ENCODE assay signal across 19 cellular contexts in the genomic region with DNA sequence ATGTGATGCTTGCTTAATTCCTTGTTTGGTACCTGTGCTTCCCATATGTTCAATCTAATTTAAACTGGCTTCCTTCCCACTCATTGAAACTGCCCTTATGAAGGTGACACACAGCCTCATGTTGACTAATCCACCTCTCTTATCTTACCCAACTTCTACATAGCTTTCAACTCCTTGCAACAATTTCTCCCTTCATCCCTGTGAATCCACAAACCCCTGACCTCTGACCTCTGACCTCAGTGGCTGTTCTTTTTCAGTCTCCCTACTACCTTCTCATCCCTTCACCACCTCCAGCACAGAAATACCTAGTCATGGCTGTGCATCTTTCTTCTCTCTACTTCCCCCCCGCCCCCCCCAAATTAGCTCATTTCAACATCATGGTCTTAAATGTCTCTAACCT.
DNase-seq lines count a peak whose midpoint lies in the region; ATAC-seq, FAIRE-seq and TF ChIP-seq lines count a peak whose summit lies in the region.
"Had no signal": no experiment of that assay in that cellular context is flagged by ENCODE, and none has a peak within 500 bp of the region (broad histone marks: within the 10 kb centered on the region; RNA-seq: fewer than 3 reads in every experiment).

No MANE protein-coding gene starts in this region.

- TF ChIP-seq RAD21 in K562 (CRISPR knock-in tag; conservative IDR thresholded peaks at IDR 0.05 in 1 of 2, IDR thresholded peaks at IDR 0.05 in 1 of 2) = no peak

- no peak for FAIRE-seq in K562 (lab: Jason Lieb, UNC)
- FAIRE-seq: D721Med, H54 had no signal

- no peak overlapping the region for H2BK15ac ChIP-seq in mesendoderm (replicated peaks; ENCODE audit: low read depth)

- H3K56ac ChIP-seq in mesendoderm (ENCODE audit: low read length) = no peak overlapping the region

- no peaks in the 10 kb centered on the region for H3K9me3 ChIP-seq in HEK293 (ENCODE audit: control insufficient read depth, insufficient read depth, low read depth, low read length)
- no peaks in the 10 kb centered on the region for H3K9me3 ChIP-seq in K562 (replicated peaks; ENCODE audit: control insufficient read depth, insufficient read depth, low read depth, low read length)
- no peaks in the 10 kb centered on the region for H3K9me3 ChIP-seq in suprapubic skin

- H3K36me3 ChIP-seq in HEK293 (ENCODE audit: control insufficient read depth in 2 of 2, insufficient read depth in 1 of 2, low read length in 2 of 2) (no peaks in the 10 kb centered on the region), K562 (ENCODE audit: control insufficient read depth, insufficient read depth, low read length) (no peaks in the 10 kb centered on the region), mesendoderm (ENCODE audit: control insufficient read depth, insufficient read depth, low read length) (no peaks in the 10 kb centered on the region), suprapubic skin (no peaks in the 10 kb centered on the region)

- no peaks in the 10 kb centered on the region for H3K79me1 ChIP-seq in mesendoderm (ENCODE audit: low read length)

- POLR2A ChIA-PET in HEK293 (lab: Yijun Ruan, JAX) (no interaction called here), K562 (lab: Yijun Ruan, JAX) (no interaction called here)

- H3K9ac ChIP-seq in K562 (ENCODE audit: insufficient read depth in 1 of 2, low read depth in 2 of 2, low read length in 2 of 2) (no peak overlapping the region), mesendoderm (ENCODE audit: low read length) (no peak overlapping the region)
- H3K9ac ChIP-seq: GM23248 had no signal

- no peaks in the 10 kb centered on the region for H3K9me1 ChIP-seq in K562 (ENCODE audit: control insufficient read depth, insufficient read depth, low read length)

- H2AK5ac ChIP-seq in mesendoderm (ENCODE audit: low read length) = no peak overlapping the region

- BruUV-seq in K562 (replicated peaks; lab: Mats Ljungman, UMichigan) = no TSS peak

- H3K79me2 ChIP-seq in K562 (ENCODE audit: control insufficient read depth, insufficient read depth, low read length) = no peaks in the 10 kb centered on the region
- H3K79me2 ChIP-seq in mesendoderm (ENCODE audit: control insufficient read depth, insufficient read depth, low read length) = no peaks in the 10 kb centered on the region

- H3K4me2 ChIP-seq in K562 (ENCODE audit: insufficient read depth, low read length) (no peak overlapping the region), mesendoderm (ENCODE audit: low read length) (no peak overlapping the region)

- no peak overlapping the region for H4K5ac ChIP-seq in mesendoderm (ENCODE audit: low read length)

- H4K20me1 ChIP-seq in K562 (replicated peaks; ENCODE audit: control insufficient read depth, insufficient read depth, low read length) = no peaks in the 10 kb centered on the region

- in situ Hi-C loops in K562 (cut with MboI) = no loop called here

- no CpG with 5 or more reads among the region's 1 CpG for WGBS in K562 (ENCODE audit: insufficient coverage, low coverage, missing lambda C conversion rate)
- WGBS in mesendoderm (ENCODE audit: extremely low coverage, insufficient coverage, low lambda C conversion rate) = no CpG with 5 or more reads among the region's 1 CpG
- 100% methylated on average over 1 of the region's 1 CpG for WGBS in suprapubic skin

- H2BK5ac ChIP-seq in mesendoderm (ENCODE audit: low read length) = no peak overlapping the region

- intact Hi-C loops in K562 (cut with micrococcal nuclease) = no loop called here

- H3K27me3 ChIP-seq in K562 (ENCODE audit: control insufficient read depth in 2 of 2, insufficient read depth in 2 of 2, low read length in 2 of 2) (no peaks in the 10 kb centered on the region), mesendoderm (ENCODE audit: insufficient read depth, low read length, poor library complexity) (no peaks in the 10 kb centered on the region), suprapubic skin (no peaks in the 10 kb centered on the region)

- H3K4me1 ChIP-seq in HEK293 (ENCODE audit: control insufficient read depth, insufficient read depth, low read length) (no peaks in the 10 kb centered on the region), K562 (replicated peaks in 1 of 2; ENCODE audit: control insufficient read depth in 2 of 2, insufficient read depth in 2 of 2, low read length in 2 of 2) (no peaks in the 10 kb centered on the region), mesendoderm (ENCODE audit: control insufficient read depth, low read depth, low read length) (no peaks in the 10 kb centered on the region), suprapubic skin (peaks cover 6% of the 10 kb centered on the region)

- no peak overlapping the region for H2BK120ac ChIP-seq in mesendoderm (ENCODE audit: low read depth, low read length)

- H3K4me3 ChIP-seq in HEK293 (ENCODE audit: low read depth, low read length) = no peak overlapping the region
- no peak overlapping the region for H3K4me3 ChIP-seq in K562
- no peak overlapping the region for H3K4me3 ChIP-seq in mesendoderm (ENCODE audit: low read length)
- H3K4me3 ChIP-seq in suprapubic skin = no peak overlapping the region
- H3K4me3 ChIP-seq: GM23248 had no signal

- no peak for TF ChIP-seq CTCF in HEK293 (tag by site-specific recombination; IDR thresholded peaks at IDR 0.05)
- TF ChIP-seq CTCF in K562 (IDR thresholded peaks at IDR 0.05 in 2 of 3, conservative IDR thresholded peaks at IDR 0.05 in 1 of 3; ENCODE audit: insufficient read depth in 2 of 3, low read depth in 1 of 3, low read length in 3 of 3) = no peak
- no peak for TF ChIP-seq CTCF in suprapubic skin (IDR thresholded peaks at IDR 0.05)

- no peak for ATAC-seq in K562
- ATAC-seq: CD8-positive, alpha-beta T cell; HCT116 had no signal

- DNase-seq in NCI-H1694 treated with DMSO at 0.1 percent for 48 hours (lab: John Stamatoyannopoulos, UW) (peak; percentile 23), NCI-H1694 (lab: John Stamatoyannopoulos, UW) (no peak), K562 (ENCODE audit: extremely low read depth in 1 of 4, low spot score in 3 of 4) (no peak), mesendoderm (peak; percentile 11), HT-29 (ENCODE audit: low spot score) (no peak), OCI-M1 (lab: John Stamatoyannopoulos, UW) (no peak), suprapubic skin (ENCODE audit: low spot score in 2 of 2) (no peak)
- DNase-seq: CD8-positive, alpha-beta T cell; COR-L47; DMS153; DMS79 treated with DMSO at 0.1 percent for 48 hours; EL; GDM1; GM23248 had no signal

- H3K23ac ChIP-seq in mesendoderm (ENCODE audit: low read length) = no peak overlapping the region

- no peak overlapping the region for H4K8ac ChIP-seq in mesendoderm (ENCODE audit: low read depth, low read length)

- CTCF ChIA-PET in HEK293 (lab: Yijun Ruan, JAX) = no interaction called here
- CTCF ChIA-PET in K562 (lab: Yijun Ruan, JAX; ENCODE audit: low intra/inter-chr PET ratio) = no interaction called here

- H2AFZ ChIP-seq in K562 (ENCODE audit: low read depth, low read length) = no peak overlapping the region
- H2AFZ ChIP-seq: GM23248 had no signal

- no peak overlapping the region for H3K18ac ChIP-seq in mesendoderm (ENCODE audit: low read length)

- no peak overlapping the region for H3K4ac ChIP-seq in mesendoderm (ENCODE audit: low read depth, low read length)

- H3K27ac ChIP-seq in HEK293 (ENCODE audit: extremely low read depth, low read depth, low read length) = no peak overlapping the region
- no peak overlapping the region for H3K27ac ChIP-seq in K562 (ENCODE audit: extremely low read depth, low read depth, low read length)
- H3K27ac ChIP-seq in mesendoderm (ENCODE audit: low read depth, low read length) = no peak overlapping the region
- no peak overlapping the region for H3K27ac ChIP-seq in suprapubic skin
- H3K27ac ChIP-seq: 22Rv1, GM23248 had no signal

- TF ChIP-seq POLR2A in K562 (conservative IDR thresholded peaks at IDR 0.05) = no peak
- TF ChIP-seq POLR2A in suprapubic skin (IDR thresholded peaks at IDR 0.05) = no peak

- no peak for TF ChIP-seq EP300 in K562 (IDR thresholded peaks at IDR 0.05; ENCODE audit: low read length)
- no peak for TF ChIP-seq EP300 in suprapubic skin (IDR thresholded peaks at IDR 0.05)

TF ChIP-seq in HEK293, 187 proteins besides CTCF, POLR2A, EP300 and RAD21:
- TF ChIP-seq HOXC10 (CRISPR knock-in tag; IDR thresholded peaks at IDR 0.05) (no peak), ZNF558 (tag by site-specific recombination; IDR thresholded peaks at IDR 0.05) (peak; percentile 82), ZNF366 (tag by site-specific recombination; conservative IDR thresholded peaks at IDR 0.05) (no peak)

TF ChIP-seq in K562, 482 proteins besides CTCF, POLR2A, EP300 and RAD21:
- TF ChIP-seq FOXK2 (conservative IDR thresholded peaks at IDR 0.05 in 1 of 2, IDR thresholded peaks at IDR 0.05 in 1 of 2; ENCODE audit: low read depth in 2 of 2) (no peak), CEBPG (CRISPR knock-in tag; IDR thresholded peaks at IDR 0.05) (no peak), CEBPG (tag; conservative IDR thresholded peaks at IDR 0.05 in 1 of 2, IDR thresholded peaks at IDR 0.05 in 1 of 2) (0 out of 4 replicates have a peak, but pooled peaks of 1 of the 2 experiments have one; percentile 16), NR2C1 (IDR thresholded peaks at IDR 0.05) (peak; percentile 78), NR2C1 (tag; IDR thresholded peaks at IDR 0.05) (peak; percentile 83), NR2C2 (CRISPR knock-in tag; IDR thresholded peaks at IDR 0.05) (peak; percentile 44; the same call in 1 of the 2 replicates), NR2C2 (tag; IDR thresholded peaks at IDR 0.05) (peak; percentile 77)

Comparison
In these comparisons a context has a peak if more than half of its experiments do, and no peak if none do; other contexts are left out.
1. DNase-seq: peak in NCI-H1694 treated with DMSO at 0.1 percent for 48 hours (single experiment) and mesendoderm (single experiment); none in NCI-H1694 (single experiment), K562 (0 of 4), HT-29 (single experiment), OCI-M1 (single experiment) and suprapubic skin (0 of 2).